Comparison of ENCODE assay signal across 8 cellular contexts in genomic region chr3:27253831-27254230, GRCh38.
DNase-seq lines count a peak whose midpoint lies in the region; ATAC-seq and TF ChIP-seq lines count a peak whose summit lies in the region.

No MANE protein-coding gene starts in this region.

- no peaks in the 10 kb centered on the region for H3K27me3 ChIP-seq in right atrium auricular region
- no peaks in the 10 kb centered on the region for H3K27me3 ChIP-seq in Karpas-422 (ENCODE audit: low read length)

- H3K9me3 ChIP-seq in right atrium auricular region = no peaks in the 10 kb centered on the region
- no peaks in the 10 kb centered on the region for H3K9me3 ChIP-seq in Karpas-422 (ENCODE audit: low read length)

- no peaks in the 10 kb centered on the region for H3K9me2 ChIP-seq in Karpas-422 (replicated peaks; ENCODE audit: insufficient read depth, low read length)

- H3K4me2 ChIP-seq in Karpas-422 (ENCODE audit: low read depth, low read length, poor library complexity, severe bottlenecking) = no peak overlapping the region

- DNase-seq in Right ventricle myocardium superior = peak; percentile 26
- DNase-seq in right atrium auricular region (ENCODE audit: low spot score) = no peak
- DNase-seq in Karpas-422 = peak; percentile 81
- peak; percentile 32 for DNase-seq in activated CD8-positive, alpha-beta T cell treated with anti-CD3 and anti-CD28 coated beads for 36 hours
- peak; percentile 74 for DNase-seq in iPS-NIHi11 (ENCODE audit: low spot score)
- DNase-seq in putamen (ENCODE audit: low spot score) = no peak
- no peak for DNase-seq in NCI-H774 (lab: John Stamatoyannopoulos, UW)

- H2AFZ ChIP-seq in Karpas-422 (ENCODE audit: low read length) = no peak overlapping the region

- H4K20me1 ChIP-seq in Karpas-422 (ENCODE audit: insufficient read depth, low read depth, low read length) = no peaks in the 10 kb centered on the region

- H3K27me3 Mint-ChIP-seq in activated CD8-positive, alpha-beta T cell treated with anti-CD3 and anti-CD28 coated beads for 36 hours = peaks cover 14% of the 10 kb centered on the region

- CTCF ChIA-PET in activated CD8-positive, alpha-beta T cell treated with anti-CD3 and anti-CD28 coated beads for 36 hours (lab: Charles Lee) = interaction anchor here (0.5 to 3.4 kb wide), 9 partner anchors 11 to 122 kb away, joined by 3 to 40 read pairs (median 4); no protein-coding TSS in a partner anchor

- peak; percentile 62 for ATAC-seq in Right ventricle myocardium superior (ENCODE audit: poor library complexity)
- ATAC-seq in GM21786 (IDR thresholded peaks at IDR 0.05; ENCODE audit: unreplicated experiment) = peak; percentile 85
- peak; percentile 69 for ATAC-seq in activated CD8-positive, alpha-beta T cell treated with anti-CD3 and anti-CD28 coated beads for 36 hours

- H3K9ac ChIP-seq in Karpas-422 (ENCODE audit: low read length) = no peak overlapping the region

- no peaks in the 10 kb centered on the region for H3K36me3 Mint-ChIP-seq in activated CD8-positive, alpha-beta T cell treated with anti-CD3 and anti-CD28 coated beads for 36 hours (ENCODE audit: low read depth)

- peak in 1 of 2 donors; percentile 55 for TF ChIP-seq CTCF in right atrium auricular region (IDR thresholded peaks at IDR 0.05)
- TF ChIP-seq CTCF in activated CD8-positive, alpha-beta T cell treated with anti-CD3 and anti-CD28 coated beads for 36 hours (IDR thresholded peaks at IDR 0.05) = no peak

- no peaks in the 10 kb centered on the region for H3K9me3 Mint-ChIP-seq in activated CD8-positive, alpha-beta T cell treated with anti-CD3 and anti-CD28 coated beads for 36 hours

- no peaks in the 10 kb centered on the region for H3K4me1 Mint-ChIP-seq in activated CD8-positive, alpha-beta T cell treated with anti-CD3 and anti-CD28 coated beads for 36 hours (ENCODE audit: low read depth)

- no peak overlapping the region for H3K4me3 ChIP-seq in right atrium auricular region
- no peak overlapping the region for H3K4me3 ChIP-seq in Karpas-422 (ENCODE audit: low read length)

- H3K27ac ChIP-seq in right atrium auricular region (no peak overlapping the region), Karpas-422 (ENCODE audit: low read length) (no peak overlapping the region)

- H3K4me3 Mint-ChIP-seq in activated CD8-positive, alpha-beta T cell treated with anti-CD3 and anti-CD28 coated beads for 36 hours = no peak overlapping the region

- H3K4me1 ChIP-seq in right atrium auricular region = no peaks in the 10 kb centered on the region
- no peaks in the 10 kb centered on the region for H3K4me1 ChIP-seq in Karpas-422 (ENCODE audit: low read length)

- POLR2A ChIA-PET in activated CD8-positive, alpha-beta T cell treated with anti-CD3 and anti-CD28 coated beads for 36 hours (lab: Charles Lee) = no interaction called here

- intact Hi-C loops in Right ventricle myocardium superior (cut with DNase I) = no loop called here
- intact Hi-C loops in activated CD8-positive, alpha-beta T cell treated with anti-CD3 and anti-CD28 coated beads for 36 hours (cut with micrococcal nuclease) = no loop called here

- H3K36me3 ChIP-seq in right atrium auricular region = no peaks in the 10 kb centered on the region
- H3K36me3 ChIP-seq in Karpas-422 (ENCODE audit: insufficient read depth, low read length) = no peaks in the 10 kb centered on the region

- H3K79me2 ChIP-seq in Karpas-422 (ENCODE audit: low read length) = no peaks in the 10 kb centered on the region

- H3K27ac Mint-ChIP-seq in activated CD8-positive, alpha-beta T cell treated with anti-CD3 and anti-CD28 coated beads for 36 hours = no peak overlapping the region

Comparison
In these comparisons a context has a peak if more than half of its experiments do, and no peak if none do; other contexts are left out.
1. DNase-seq: peak in Right ventricle myocardium superior (single experiment), Karpas-422 (single experiment), activated CD8-positive, alpha-beta T cell treated with anti-CD3 and anti-CD28 coated beads for 36 hours (single experiment) and iPS-NIHi11 (single experiment); none in right atrium auricular region (single experiment), putamen (single experiment) and NCI-H774 (single experiment).
2. Peak in every context shown above with its lines, with median percentiles within 50 percentile points of each other: ATAC-seq.